ENCODE assay signal across 11 cellular contexts in genomic region chr1:110976089-110976488, GRCh38.
"Had no signal": no experiment of that assay in that cellular context is flagged by ENCODE, and none has a peak within 500 bp of the region (broad histone marks: within the 10 kb centered on the region; RNA-seq: fewer than 3 reads in every experiment).

No MANE protein-coding gene starts in this region.

- H3K27ac ChIP-seq: hepatocyte, right atrium auricular region, transverse colon, uterus had no signal

- H3K4me3 ChIP-seq: hepatocyte, right atrium auricular region, transverse colon, uterus had no signal

- H3K4me1 ChIP-seq: right atrium auricular region, transverse colon, uterus had no signal

- H3K9me3 ChIP-seq: uterus had no signal

- H2AFZ ChIP-seq: hepatocyte had no signal

- H3K4me2 ChIP-seq: hepatocyte had no signal

- H3K27me3 ChIP-seq: hepatocyte, right atrium auricular region, uterus had no signal

- DNase-seq: activated CD4-positive, alpha-beta T cell treated with anti-CD3 and anti-CD28 coated beads for 36 hours; activated CD4-positive, alpha-beta T cell treated with anti-CD3 and anti-CD28 coated beads, Interleukin-2, amount 50 U/mL, for 48 hours; activated gamma-delta T cell; effector CD8-positive, alpha-beta T cell; foreskin fibroblast; naive B cell; transverse colon; uterus had no signal

- ATAC-seq: activated CD4-positive, alpha-beta T cell treated with anti-CD3 and anti-CD28 coated beads for 36 hours; esophagus mucosa had no signal

- H3K36me3 ChIP-seq: right atrium auricular region, transverse colon, uterus had no signal
